ENCODE assay signal across 9 cellular contexts in genomic region chr19:39237200-39238184, GRCh38. TPM values are rescaled to one million over a fixed set of nuclear protein-coding genes. Genes with fewer than 3 reads are reported as not detected.
A peak's percentile ranks its signal among the peaks of the same experiment; 100 is the strongest.
DNase-seq lines count a peak whose midpoint lies in the region; ATAC-seq, FAIRE-seq and TF ChIP-seq lines count a peak whose summit lies in the region.
"Had no signal": no experiment of that assay in that cellular context is flagged by ENCODE, and none has a peak within 500 bp of the region (broad histone marks: within the 10 kb centered on the region; RNA-seq: fewer than 3 reads in every experiment).

No MANE protein-coding gene starts in this region.

- no peaks in the 10 kb centered on the region for H3K9me3 Mint-ChIP-seq in activated naive CD8-positive, alpha-beta T cell (ENCODE audit: low read depth)

- peak overlapping the region in 1 of 2 experiments; percentile 23; a peak in 2 of 4 replicates for H3K4me3 ChIP-seq in Panc1 (ENCODE audit: low read depth in 2 of 2, low read length in 2 of 2)
- H3K4me3 ChIP-seq in small intestine (ENCODE audit: low read depth in 1 of 2, low read length in 2 of 2), result peak overlapping the region in 1 of 2 donors; percentile 24

- WGBS in small intestine, 3 donors, result 35 to 39% (median 39%) methylated on average over 21 to 22 of the region's 22 CpGs

- BruUV-seq in Panc1 (replicated peaks; lab: Mats Ljungman, UMichigan), result no TSS peak

- DNase-seq in DMS153 (lab: John Stamatoyannopoulos, UW) (peak; percentile 40), Panc1 (ENCODE audit: low read depth, low spot score) (no peak), small intestine (peak; percentile 82), cortex of kidney (lab: John Stamatoyannopoulos, UW) (no peak)

- H3K4me1 Mint-ChIP-seq in activated naive CD8-positive, alpha-beta T cell (ENCODE audit: low read depth), result peaks cover 33% of the 10 kb centered on the region

- H3K36me3 ChIP-seq in Panc1 (ENCODE audit: control insufficient read depth, insufficient read depth, low read length), result no peaks in the 10 kb centered on the region
- no peaks in the 10 kb centered on the region for H3K36me3 ChIP-seq in small intestine (ENCODE audit: control insufficient read depth in 2 of 2, insufficient read depth in 2 of 2, low read length in 2 of 2)

- H3K27me3 Mint-ChIP-seq in activated naive CD8-positive, alpha-beta T cell, result no peaks in the 10 kb centered on the region

- in situ Hi-C loops in Panc1 (cut with HindIII; ENCODE audit: low pct_unique_long_range_greater_than_20kb, low sequenced_read_pairs), result no loop called here

- intact Hi-C loops in Panc1 (cut with micrococcal nuclease; ENCODE audit: unreplicated experiment), result no loop called here

- POLR2A ChIA-PET in Panc1 (lab: Charles Lee), result interaction anchor here (0.5 to 0.9 kb wide), 4 partner anchors 24 to 284 kb away, joined by 3 to 10 read pairs (median 4); no protein-coding TSS in a partner anchor

- no peak for TF ChIP-seq CTCF in Panc1 (IDR thresholded peaks at IDR 0.05)

- H3K36me3 Mint-ChIP-seq in activated naive CD8-positive, alpha-beta T cell, result no peaks in the 10 kb centered on the region

- CTCF ChIA-PET in Panc1 (lab: Charles Lee), result interaction anchor here (0.5 to 0.8 kb wide), 7 partner anchors 14 to 1044 kb away, joined by 3 to 5 read pairs (median 4); partner anchors contain the start of gene IFNL1

- H3K27ac ChIP-seq in Panc1 (ENCODE audit: low read length) (no peak overlapping the region), small intestine (ENCODE audit: low read depth in 1 of 2, low read length in 1 of 2) (no peak overlapping the region)

- ATAC-seq in GM21529 (IDR thresholded peaks at IDR 0.05; ENCODE audit: unreplicated experiment) (peak; percentile 76), Panc1 (peak; percentile 73), HG03175 (IDR thresholded peaks at IDR 0.05; ENCODE audit: unreplicated experiment) (no peak), GM21360 (IDR thresholded peaks at IDR 0.05; ENCODE audit: unreplicated experiment) (no peak)

- H3K4me1 ChIP-seq in Panc1 (ENCODE audit: control insufficient read depth, insufficient read depth, low read length) (no peaks in the 10 kb centered on the region), small intestine (ENCODE audit: control insufficient read depth in 2 of 2, insufficient read depth in 1 of 2, low read depth in 1 of 2, low read length in 1 of 2) (peaks cover 0 to 4% of the 10 kb centered on the region in 2 donors)

- peak overlapping the region; percentile 92 for H3K27ac Mint-ChIP-seq in activated naive CD8-positive, alpha-beta T cell

- H3K27me3 ChIP-seq in Panc1 (ENCODE audit: control insufficient read depth, insufficient read depth, low read length) (no peaks in the 10 kb centered on the region), small intestine (ENCODE audit: control insufficient read depth in 2 of 2, insufficient read depth in 2 of 2, low read length in 2 of 2) (no peaks in the 10 kb centered on the region)

- FAIRE-seq in small intestine (lab: Jason Lieb, UNC), result no peak

- H3K4me3 Mint-ChIP-seq in activated naive CD8-positive, alpha-beta T cell, result peak overlapping the region; percentile 74

- H3K9me3 ChIP-seq in Panc1 (ENCODE audit: control insufficient read depth, insufficient read depth, low read depth, low read length), result no peaks in the 10 kb centered on the region
- no peaks in the 10 kb centered on the region for H3K9me3 ChIP-seq in small intestine (ENCODE audit: control insufficient read depth, low read depth)

RNA-seq across cellular contexts. Expression of gene IFNL3, which starts 7.3 kb away (rescaled TPM):
- not detected for total RNA-seq in Panc1 (2021; ENCODE audit: unreplicated experiment)
- not detected for polyA plus RNA-seq in Panc1 (2012; ENCODE audit: insufficient read length)
- polyA plus RNA-seq in small intestine, result not detected
- total RNA-seq: epithelial cell of proximal tubule had no signal

RNA-seq across cellular contexts. Expression of gene IFNL4, which starts 11.2 kb away (rescaled TPM):
- not detected for total RNA-seq in Panc1 (2021; ENCODE audit: unreplicated experiment)
- polyA plus RNA-seq in Panc1 (2012; ENCODE audit: insufficient read length), result not detected
- not detected for polyA plus RNA-seq in small intestine
- total RNA-seq: epithelial cell of proximal tubule had no signal

RNA-seq across cellular contexts. Expression of gene IFNL2, which starts 30.7 kb away (rescaled TPM):
- total RNA-seq in Panc1 (2021; ENCODE audit: unreplicated experiment), result 0.33 TPM
- polyA plus RNA-seq in Panc1 (2012; ENCODE audit: insufficient read length), result not detected
- not detected for polyA plus RNA-seq in small intestine
- total RNA-seq: epithelial cell of proximal tubule had no signal

RNA-seq across cellular contexts. Expression of gene SYCN, which starts 33.4 kb away (rescaled TPM):
- 0.33 TPM for total RNA-seq in Panc1 (2021; ENCODE audit: unreplicated experiment)
- polyA plus RNA-seq in Panc1 (2012; ENCODE audit: insufficient read length), result not detected
- polyA plus RNA-seq in small intestine, result 1 to 10 TPM in 1 of 3 donors, not detected in 2; 2.7 TPM
- total RNA-seq: epithelial cell of proximal tubule had no signal

RNA-seq across cellular contexts. Expression of gene NCCRP1, which starts 40.7 kb away (rescaled TPM):
- total RNA-seq in Panc1 (2021; ENCODE audit: unreplicated experiment), result 0.46 TPM
- 0.85 TPM for polyA plus RNA-seq in Panc1 (2012; ENCODE audit: insufficient read length)
- polyA plus RNA-seq in small intestine, result under 1 TPM in 2 of 3 donors, not detected in 1; 0.13 to 0.45 TPM

Comparison
In these comparisons a context has a peak if more than half of its experiments do, and no peak if none do; other contexts are left out.
1. DNase-seq: peak in DMS153 (single experiment) and small intestine (single experiment); none in Panc1 (single experiment) and cortex of kidney (single experiment).
2. ATAC-seq: peak in GM21529 (single experiment) and Panc1 (single experiment); none in HG03175 (single experiment) and GM21360 (single experiment).